In the genomic region with DNA sequence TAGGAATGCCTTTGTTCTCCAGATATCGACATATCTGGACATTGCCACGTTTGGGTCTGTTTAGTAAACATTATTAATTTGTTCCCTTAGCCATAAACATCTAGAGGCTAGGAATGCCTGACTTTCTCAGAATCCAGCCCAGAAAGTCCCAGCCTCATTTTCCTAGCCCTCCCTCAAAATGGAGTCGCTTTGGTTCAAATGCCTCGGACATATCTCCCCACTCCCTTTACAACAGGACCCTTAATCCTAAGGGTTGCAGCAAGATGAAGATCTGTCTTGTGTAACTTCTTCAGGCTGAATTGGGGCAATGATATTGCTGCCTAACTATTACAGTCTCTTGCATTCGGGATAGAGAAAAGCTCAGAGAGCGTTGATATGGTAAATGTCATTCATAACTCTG, we compare ENCODE assay signal across 1 cellular context.
TF ChIP-seq lines count a peak whose summit lies in the region.

No MANE protein-coding gene starts in this region.

TF ChIP-seq in K562, 482 proteins besides CTCF, POLR2A, EP300 and RAD21 (continued from another document):
- TF ChIP-seq MTA3 (IDR thresholded peaks at IDR 0.05; ENCODE audit: borderline replicate concordance) (no peak), TFAM (CRISPR knock-in tag; conservative IDR thresholded peaks at IDR 0.05) (no peak), MYNN (IDR thresholded peaks at IDR 0.05) (no peak), MYNN (CRISPR knock-in tag; IDR thresholded peaks at IDR 0.05) (no peak), ZNF551 (CRISPR knock-in tag; IDR thresholded peaks at IDR 0.05) (no peak), DMBX1 (CRISPR knock-in tag; IDR thresholded peaks at IDR 0.05; ENCODE audit: borderline replicate concordance) (no peak), ATF7 (IDR thresholded peaks at IDR 0.05) (no peak), JUN (IDR thresholded peaks at IDR 0.05; ENCODE audit: borderline replicate concordance, low read depth, low read length) (no peak), JUN (CRISPR knock-in tag; IDR thresholded peaks at IDR 0.05; ENCODE audit: borderline replicate concordance) (no peak), FOXJ2 (tag; IDR thresholded peaks at IDR 0.05) (no peak), SP2 (IDR thresholded peaks at IDR 0.05; ENCODE audit: extremely low read depth, low read depth, low read length, poor library complexity, severe bottlenecking) (no peak), POLR2B (IDR thresholded peaks at IDR 0.05; ENCODE audit: low read depth, partially characterized antibody) (no peak), HSF4 (CRISPR knock-in tag; IDR thresholded peaks at IDR 0.05; ENCODE audit: borderline replicate concordance) (no peak), U2AF1 (optimal IDR thresholded peaks at IDR 0.05; ENCODE audit: low read depth, low read length) (no peak), SREBF2 (CRISPR knock-in tag; IDR thresholded peaks at IDR 0.05) (no peak), ZNF232 (CRISPR knock-in tag; IDR thresholded peaks at IDR 0.05) (no peak), MYBL2 (IDR thresholded peaks at IDR 0.05; ENCODE audit: low read depth) (no peak), MYBL2 (CRISPR knock-in tag; IDR thresholded peaks at IDR 0.05; ENCODE audit: borderline replicate concordance) (no peak), MTA2 (IDR thresholded peaks at IDR 0.05; ENCODE audit: low read depth) (no peak), RB1 (IDR thresholded peaks at IDR 0.05; ENCODE audit: low read depth) (no peak), CC2D1A (IDR thresholded peaks at IDR 0.05) (no peak), ZNF324 (CRISPR knock-in tag; IDR thresholded peaks at IDR 0.05) (0 out of 2 replicates have a peak, but pooled peaks have one; percentile 63), TARDBP (IDR thresholded peaks at IDR 0.05) (no peak), BCL6 (CRISPR knock-in tag; IDR thresholded peaks at IDR 0.05) (peak; percentile 91), ZNF212 (CRISPR knock-in tag; IDR thresholded peaks at IDR 0.05) (peak; percentile 90; the same call in 1 of the 2 replicates), ZNF311 (CRISPR knock-in tag; IDR thresholded peaks at IDR 0.05) (0 out of 2 replicates have a peak, but pooled peaks have one; percentile 79), MED1 (CRISPR knock-in tag; IDR thresholded peaks at IDR 0.05; ENCODE audit: borderline replicate concordance) (no peak), ZSCAN29 (IDR thresholded peaks at IDR 0.05) (no peak), GATAD2A (IDR thresholded peaks at IDR 0.05) (no peak), FOXK1 (CRISPR knock-in tag; IDR thresholded peaks at IDR 0.05; ENCODE audit: borderline replicate concordance) (no peak), SAFB (IDR thresholded peaks at IDR 0.05; ENCODE audit: borderline replicate concordance, low read depth, low read length) (no peak), KLF10 (CRISPR knock-in tag; IDR thresholded peaks at IDR 0.05) (peak; percentile 68; the same call in 1 of the 2 replicates), TCFL5 (CRISPR knock-in tag; conservative IDR thresholded peaks at IDR 0.05) (peak; percentile 83; the same call in 1 of the 2 replicates)
- TF ChIP-seq, protein P1, sequence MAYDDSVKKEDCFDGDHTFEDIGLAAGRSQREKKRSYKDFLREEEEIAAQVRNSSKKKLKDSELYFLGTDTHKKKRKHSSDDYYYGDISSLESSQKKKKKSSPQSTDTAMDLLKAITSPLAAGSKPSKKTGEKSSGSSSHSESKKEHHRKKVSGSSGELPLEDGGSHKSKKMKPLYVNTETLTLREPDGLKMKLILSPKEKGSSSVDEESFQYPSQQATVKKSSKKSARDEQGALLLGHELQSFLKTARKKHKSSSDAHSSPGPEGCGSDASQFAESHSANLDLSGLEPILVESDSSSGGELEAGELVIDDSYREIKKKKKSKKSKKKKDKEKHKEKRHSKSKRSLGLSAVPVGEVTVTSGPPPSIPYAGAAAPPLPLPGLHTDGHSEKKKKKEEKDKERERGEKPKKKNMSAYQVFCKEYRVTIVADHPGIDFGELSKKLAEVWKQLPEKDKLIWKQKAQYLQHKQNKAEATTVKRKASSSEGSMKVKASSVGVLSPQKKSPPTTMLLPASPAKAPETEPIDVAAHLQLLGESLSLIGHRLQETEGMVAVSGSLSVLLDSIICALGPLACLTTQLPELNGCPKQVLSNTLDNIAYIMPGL (CRISPR knock-in tag; IDR thresholded peaks at IDR 0.05) = no peak
- TF ChIP-seq, protein P2, sequence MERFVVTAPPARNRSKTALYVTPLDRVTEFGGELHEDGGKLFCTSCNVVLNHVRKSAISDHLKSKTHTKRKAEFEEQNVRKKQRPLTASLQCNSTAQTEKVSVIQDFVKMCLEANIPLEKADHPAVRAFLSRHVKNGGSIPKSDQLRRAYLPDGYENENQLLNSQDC (CRISPR knock-in tag; IDR thresholded peaks at IDR 0.05) = no peak
- TF ChIP-seq, protein P3, sequence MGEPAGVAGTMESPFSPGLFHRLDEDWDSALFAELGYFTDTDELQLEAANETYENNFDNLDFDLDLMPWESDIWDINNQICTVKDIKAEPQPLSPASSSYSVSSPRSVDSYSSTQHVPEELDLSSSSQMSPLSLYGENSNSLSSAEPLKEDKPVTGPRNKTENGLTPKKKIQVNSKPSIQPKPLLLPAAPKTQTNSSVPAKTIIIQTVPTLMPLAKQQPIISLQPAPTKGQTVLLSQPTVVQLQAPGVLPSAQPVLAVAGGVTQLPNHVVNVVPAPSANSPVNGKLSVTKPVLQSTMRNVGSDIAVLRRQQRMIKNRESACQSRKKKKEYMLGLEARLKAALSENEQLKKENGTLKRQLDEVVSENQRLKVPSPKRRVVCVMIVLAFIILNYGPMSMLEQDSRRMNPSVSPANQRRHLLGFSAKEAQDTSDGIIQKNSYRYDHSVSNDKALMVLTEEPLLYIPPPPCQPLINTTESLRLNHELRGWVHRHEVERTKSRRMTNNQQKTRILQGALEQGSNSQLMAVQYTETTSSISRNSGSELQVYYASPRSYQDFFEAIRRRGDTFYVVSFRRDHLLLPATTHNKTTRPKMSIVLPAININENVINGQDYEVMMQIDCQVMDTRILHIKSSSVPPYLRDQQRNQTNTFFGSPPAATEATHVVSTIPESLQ (CRISPR knock-in tag; IDR thresholded peaks at IDR 0.05) = no peak
- TF ChIP-seq, protein P4, sequence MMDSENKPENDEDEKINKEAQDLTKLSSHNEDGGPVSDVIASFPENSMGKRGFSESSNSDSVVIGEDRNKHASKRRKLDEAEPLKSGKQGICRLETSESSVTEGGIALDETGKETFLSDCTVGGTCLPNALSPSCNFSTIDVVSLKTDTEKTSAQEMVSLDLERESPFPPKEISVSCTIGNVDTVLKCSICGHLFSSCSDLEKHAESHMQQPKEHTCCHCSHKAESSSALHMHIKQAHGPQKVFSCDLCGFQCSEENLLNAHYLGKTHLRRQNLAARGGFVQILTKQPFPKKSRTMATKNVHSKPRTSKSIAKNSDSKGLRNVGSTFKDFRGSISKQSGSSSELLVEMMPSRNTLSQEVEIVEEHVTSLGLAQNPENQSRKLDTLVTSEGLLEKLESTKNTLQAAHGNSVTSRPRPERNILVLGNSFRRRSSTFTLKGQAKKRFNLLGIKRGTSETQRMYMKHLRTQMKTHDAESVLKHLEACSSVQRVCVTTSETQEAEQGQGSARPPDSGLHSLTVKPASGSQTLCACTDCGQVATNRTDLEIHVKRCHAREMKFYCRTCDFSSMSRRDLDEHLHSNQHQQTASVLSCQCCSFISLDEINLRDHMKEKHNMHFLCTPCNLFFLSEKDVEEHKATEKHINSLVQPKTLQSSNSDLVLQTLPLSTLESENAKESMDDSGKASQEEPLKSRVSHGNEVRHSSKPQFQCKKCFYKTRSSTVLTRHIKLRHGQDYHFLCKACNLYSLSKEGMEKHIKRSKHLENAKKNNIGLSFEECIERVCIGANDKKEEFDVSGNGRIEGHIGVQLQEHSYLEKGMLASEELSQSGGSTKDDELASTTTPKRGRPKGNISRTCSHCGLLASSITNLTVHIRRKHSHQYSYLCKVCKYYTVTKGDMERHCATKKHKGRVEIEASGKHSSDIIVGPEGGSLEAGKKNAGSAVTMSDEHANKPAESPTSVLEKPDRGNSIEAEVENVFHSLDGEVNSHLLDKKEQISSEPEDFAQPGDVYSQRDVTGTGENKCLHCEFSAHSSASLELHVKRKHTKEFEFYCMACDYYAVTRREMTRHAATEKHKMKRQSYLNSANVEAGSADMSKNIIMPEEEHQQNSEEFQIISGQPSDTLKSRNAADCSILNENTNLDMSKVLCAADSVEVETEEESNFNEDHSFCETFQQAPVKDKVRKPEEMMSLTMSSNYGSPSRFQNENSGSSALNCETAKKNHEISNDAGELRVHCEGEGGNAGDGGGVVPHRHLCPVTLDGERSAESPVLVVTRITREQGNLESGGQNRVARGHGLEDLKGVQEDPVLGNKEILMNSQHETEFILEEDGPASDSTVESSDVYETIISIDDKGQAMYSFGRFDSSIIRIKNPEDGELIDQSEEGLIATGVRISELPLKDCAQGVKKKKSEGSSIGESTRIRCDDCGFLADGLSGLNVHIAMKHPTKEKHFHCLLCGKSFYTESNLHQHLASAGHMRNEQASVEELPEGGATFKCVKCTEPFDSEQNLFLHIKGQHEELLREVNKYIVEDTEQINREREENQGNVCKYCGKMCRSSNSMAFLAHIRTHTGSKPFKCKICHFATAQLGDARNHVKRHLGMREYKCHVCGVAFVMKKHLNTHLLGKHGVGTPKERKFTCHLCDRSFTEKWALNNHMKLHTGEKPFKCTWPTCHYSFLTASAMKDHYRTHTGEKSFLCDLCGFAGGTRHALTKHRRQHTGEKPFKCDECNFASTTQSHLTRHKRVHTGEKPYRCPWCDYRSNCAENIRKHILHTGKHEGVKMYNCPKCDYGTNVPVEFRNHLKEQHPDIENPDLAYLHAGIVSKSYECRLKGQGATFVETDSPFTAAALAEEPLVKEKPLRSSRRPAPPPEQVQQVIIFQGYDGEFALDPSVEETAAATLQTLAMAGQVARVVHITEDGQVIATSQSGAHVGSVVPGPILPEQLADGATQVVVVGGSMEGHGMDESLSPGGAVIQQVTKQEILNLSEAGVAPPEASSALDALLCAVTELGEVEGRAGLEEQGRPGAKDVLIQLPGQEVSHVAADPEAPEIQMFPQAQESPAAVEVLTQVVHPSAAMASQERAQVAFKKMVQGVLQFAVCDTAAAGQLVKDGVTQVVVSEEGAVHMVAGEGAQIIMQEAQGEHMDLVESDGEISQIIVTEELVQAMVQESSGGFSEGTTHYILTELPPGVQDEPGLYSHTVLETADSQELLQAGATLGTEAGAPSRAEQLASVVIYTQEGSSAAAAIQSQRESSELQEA (IDR thresholded peaks at IDR 0.05; ENCODE audit: low read depth) = no peak
- TF ChIP-seq, protein P5, sequence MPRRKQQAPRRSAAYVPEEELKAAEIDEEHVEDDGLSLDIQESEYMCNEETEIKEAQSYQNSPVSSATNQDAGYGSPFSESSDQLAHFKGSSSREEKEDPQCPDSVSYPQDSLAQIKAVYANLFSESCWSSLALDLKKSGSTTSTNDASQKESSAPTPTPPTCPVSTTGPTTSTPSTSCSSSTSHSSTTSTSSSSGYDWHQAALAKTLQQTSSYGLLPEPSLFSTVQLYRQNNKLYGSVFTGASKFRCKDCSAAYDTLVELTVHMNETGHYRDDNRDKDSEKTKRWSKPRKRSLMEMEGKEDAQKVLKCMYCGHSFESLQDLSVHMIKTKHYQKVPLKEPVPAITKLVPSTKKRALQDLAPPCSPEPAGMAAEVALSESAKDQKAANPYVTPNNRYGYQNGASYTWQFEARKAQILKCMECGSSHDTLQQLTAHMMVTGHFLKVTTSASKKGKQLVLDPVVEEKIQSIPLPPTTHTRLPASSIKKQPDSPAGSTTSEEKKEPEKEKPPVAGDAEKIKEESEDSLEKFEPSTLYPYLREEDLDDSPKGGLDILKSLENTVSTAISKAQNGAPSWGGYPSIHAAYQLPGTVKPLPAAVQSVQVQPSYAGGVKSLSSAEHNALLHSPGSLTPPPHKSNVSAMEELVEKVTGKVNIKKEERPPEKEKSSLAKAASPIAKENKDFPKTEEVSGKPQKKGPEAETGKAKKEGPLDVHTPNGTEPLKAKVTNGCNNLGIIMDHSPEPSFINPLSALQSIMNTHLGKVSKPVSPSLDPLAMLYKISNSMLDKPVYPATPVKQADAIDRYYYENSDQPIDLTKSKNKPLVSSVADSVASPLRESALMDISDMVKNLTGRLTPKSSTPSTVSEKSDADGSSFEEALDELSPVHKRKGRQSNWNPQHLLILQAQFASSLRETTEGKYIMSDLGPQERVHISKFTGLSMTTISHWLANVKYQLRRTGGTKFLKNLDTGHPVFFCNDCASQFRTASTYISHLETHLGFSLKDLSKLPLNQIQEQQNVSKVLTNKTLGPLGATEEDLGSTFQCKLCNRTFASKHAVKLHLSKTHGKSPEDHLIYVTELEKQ (CRISPR knock-in tag; IDR thresholded peaks at IDR 0.05) = peak; percentile 89
- TF ChIP-seq, protein P6, sequence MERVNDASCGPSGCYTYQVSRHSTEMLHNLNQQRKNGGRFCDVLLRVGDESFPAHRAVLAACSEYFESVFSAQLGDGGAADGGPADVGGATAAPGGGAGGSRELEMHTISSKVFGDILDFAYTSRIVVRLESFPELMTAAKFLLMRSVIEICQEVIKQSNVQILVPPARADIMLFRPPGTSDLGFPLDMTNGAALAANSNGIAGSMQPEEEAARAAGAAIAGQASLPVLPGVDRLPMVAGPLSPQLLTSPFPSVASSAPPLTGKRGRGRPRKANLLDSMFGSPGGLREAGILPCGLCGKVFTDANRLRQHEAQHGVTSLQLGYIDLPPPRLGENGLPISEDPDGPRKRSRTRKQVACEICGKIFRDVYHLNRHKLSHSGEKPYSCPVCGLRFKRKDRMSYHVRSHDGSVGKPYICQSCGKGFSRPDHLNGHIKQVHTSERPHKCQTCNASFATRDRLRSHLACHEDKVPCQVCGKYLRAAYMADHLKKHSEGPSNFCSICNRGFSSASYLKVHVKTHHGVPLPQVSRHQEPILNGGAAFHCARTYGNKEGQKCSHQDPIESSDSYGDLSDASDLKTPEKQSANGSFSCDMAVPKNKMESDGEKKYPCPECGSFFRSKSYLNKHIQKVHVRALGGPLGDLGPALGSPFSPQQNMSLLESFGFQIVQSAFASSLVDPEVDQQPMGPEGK (CRISPR knock-in tag; IDR thresholded peaks at IDR 0.05; ENCODE audit: borderline replicate concordance) = peak; percentile 97
